14 cellular contexts compared by ENCODE assay signal in the genomic region with DNA sequence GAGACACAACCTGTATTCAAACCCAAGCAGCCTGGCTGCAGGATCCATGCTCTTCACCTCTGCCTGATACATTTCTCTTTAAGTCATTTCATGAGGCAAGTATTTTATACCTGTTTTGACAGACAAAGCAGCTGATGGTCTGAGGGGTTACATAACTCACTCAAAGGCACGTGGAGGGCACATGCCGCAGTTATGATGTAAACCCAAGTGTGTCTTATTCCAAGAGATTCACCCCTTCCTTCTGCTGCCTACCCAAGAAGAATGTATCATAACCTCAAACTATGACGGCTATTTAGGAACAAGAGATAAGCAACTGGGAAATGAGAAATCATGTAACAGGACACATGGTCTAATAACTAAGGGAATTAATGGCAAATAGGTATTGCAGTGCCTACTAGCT.
"Had no signal": no experiment of that assay in that cellular context is flagged by ENCODE, and none has a peak within 500 bp of the region (broad histone marks: within the 10 kb centered on the region; RNA-seq: fewer than 3 reads in every experiment).

No MANE protein-coding gene starts in this region.

- H3K4me1 ChIP-seq: vagina had no signal

- H3K27ac ChIP-seq: dorsolateral prefrontal cortex, vagina had no signal

- H3K4me3 ChIP-seq: dorsolateral prefrontal cortex, mucosa of descending colon, smooth muscle cell, vagina had no signal

- H3K9me3 ChIP-seq: mucosa of descending colon, vagina had no signal

- ATAC-seq: esophagus mucosa; left lobe of liver; mucosa of descending colon; natural killer cell treated with Interleukin-12 subunit alpha and Interleukin-12 subunit beta and Interleukin-15 and Interleukin-18, amount 100 ng/mL, for 72 hours; T-helper 17 cell had no signal

- H3K36me3 ChIP-seq: vagina had no signal

- FAIRE-seq: endometrium, TTC549 had no signal

- DNase-seq: activated B cell treated with CpG ODN at 0.5 μM for 24 hours; activated CD4-positive, alpha-beta T cell treated with anti-CD3 and anti-CD28 coated beads, Interleukin-2, amount 50 U/mL, for 1 hour; activated naive CD4-positive, alpha-beta T cell treated with anti-CD3 and anti-CD28 coated beads, Interleukin-2, amount 10 ng/mL, durations not matched to agents 7 days and 5 days; dorsolateral prefrontal cortex; foreskin fibroblast; mucosa of descending colon; T-helper 17 cell had no signal

- H3K27me3 ChIP-seq: vagina had no signal

- H3K4me2 ChIP-seq: smooth muscle cell had no signal
